In the genomic region with DNA sequence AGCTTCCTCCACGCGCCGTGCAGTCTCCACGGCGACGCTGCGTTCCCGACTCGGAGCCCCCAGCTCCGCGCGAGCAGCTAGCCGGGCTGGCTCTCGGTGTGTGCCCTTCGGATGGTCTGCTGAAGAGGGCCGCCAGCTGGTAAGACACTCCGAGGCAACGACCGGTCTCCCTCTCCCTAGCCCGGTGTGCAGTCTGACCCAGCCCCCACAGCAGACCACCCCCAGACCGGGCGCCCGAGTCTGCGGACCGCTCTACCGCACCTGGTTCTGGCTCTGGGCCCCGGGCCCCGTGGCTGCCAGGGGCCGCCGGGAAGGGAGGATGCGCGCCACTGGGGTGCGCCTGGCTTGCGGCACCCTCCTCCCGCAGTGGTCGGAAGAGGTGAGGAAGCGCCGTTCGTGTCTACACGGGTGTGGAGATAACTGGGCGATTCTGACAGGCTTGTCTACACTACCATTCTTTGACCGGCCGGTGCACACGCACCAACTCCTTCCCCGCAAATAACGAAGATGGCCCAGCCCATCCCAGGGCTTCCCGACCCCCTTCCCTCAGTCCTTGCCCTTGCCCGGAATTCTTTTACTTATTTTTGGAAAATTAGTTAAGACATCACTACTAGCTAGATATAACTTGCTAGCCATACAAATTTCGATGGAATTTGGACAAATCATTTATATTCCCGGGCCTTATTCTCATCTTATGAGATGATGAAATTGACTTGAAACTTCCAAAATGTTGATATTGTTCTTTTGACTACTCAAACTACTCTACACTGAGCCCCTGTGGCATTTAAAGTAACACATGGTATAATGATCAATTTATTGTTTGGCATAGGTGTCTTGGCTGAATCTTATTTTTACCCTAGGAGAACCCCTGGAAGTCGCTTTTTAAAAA, we compare ENCODE assay signal across 9 cellular contexts. TPM values are rescaled to one million over a fixed set of nuclear protein-coding genes. Genes with fewer than 3 reads are reported as not detected.
DNase-seq lines count a peak whose midpoint lies in the region; ATAC-seq lines count a peak whose summit lies in the region.
"Had no signal": no experiment of that assay in that cellular context is flagged by ENCODE, and none has a peak within 500 bp of the region (broad histone marks: within the 10 kb centered on the region; RNA-seq: fewer than 3 reads in every experiment).

No MANE protein-coding gene starts in this region.

- H3K9me3 ChIP-seq in MG63, result no peaks in the 10 kb centered on the region

- no peaks in the 10 kb centered on the region for H3K9me3 Mint-ChIP-seq in activated T-cell treated with anti-CD3 and anti-CD28 coated beads, Interleukin-2, amount 50 U/mL, for 72 hours

- ATAC-seq in activated T-cell treated with anti-CD3 and anti-CD28 coated beads, Interleukin-2, amount 50 U/mL, for 72 hours (replicated peaks in 1 of 2), result peak; percentile 63 to 69

- H3K27me3 ChIP-seq in H7 (ENCODE audit: control insufficient read depth, insufficient read depth, low read length) (peaks cover 2% of the 10 kb centered on the region; the same call in 1 of the 2 replicates), MG63 (peaks cover 5% of the 10 kb centered on the region; the same call in 1 of the 2 replicates)

- peak; percentile 12 for DNase-seq in NCI-H1436 (lab: John Stamatoyannopoulos, UW)
- DNase-seq in NCI-H1436 treated with DMSO at 0.1 percent for 48 hours (lab: John Stamatoyannopoulos, UW), result no peak
- no peak for DNase-seq in H7
- DNase-seq in MG63, result no peak
- peak; percentile 52 to 59 for DNase-seq in activated T-cell treated with anti-CD3 and anti-CD28 coated beads, Interleukin-2, amount 50 U/mL, for 72 hours
- peak; percentile 7 for DNase-seq in foreskin melanocyte
- peak; percentile 83 for DNase-seq in posterior vena cava (ENCODE audit: low spot score)
- no peak for DNase-seq in AML-193 (lab: John Stamatoyannopoulos, UW)
- DNase-seq: DND-41 had no signal

- H3K36me3 Mint-ChIP-seq in activated T-cell treated with anti-CD3 and anti-CD28 coated beads, Interleukin-2, amount 50 U/mL, for 72 hours (ENCODE audit: insufficient read depth in 2 of 2), result no peaks in the 10 kb centered on the region

- peak overlapping the region; percentile 88 to 92 for H3K4me3 Mint-ChIP-seq in activated T-cell treated with anti-CD3 and anti-CD28 coated beads, Interleukin-2, amount 50 U/mL, for 72 hours

- peaks cover 12% of the 10 kb centered on the region for H3K27me3 Mint-ChIP-seq in activated T-cell treated with anti-CD3 and anti-CD28 coated beads, Interleukin-2, amount 50 U/mL, for 72 hours (ENCODE audit: low read depth)

- H3K36me3 ChIP-seq in H7 (replicated peaks; ENCODE audit: control insufficient read depth, insufficient read depth, low read length) (no peaks in the 10 kb centered on the region), MG63 (no peaks in the 10 kb centered on the region)

- peaks cover 16% of the 10 kb centered on the region for H3K4me1 Mint-ChIP-seq in activated T-cell treated with anti-CD3 and anti-CD28 coated beads, Interleukin-2, amount 50 U/mL, for 72 hours (ENCODE audit: low read depth)

- H3K4me3 ChIP-seq in H7 (ENCODE audit: insufficient read depth, low read depth, low read length) (peak overlapping the region; percentile 89), MG63 (peak overlapping the region; percentile 56)

- H3K27ac Mint-ChIP-seq in activated T-cell treated with anti-CD3 and anti-CD28 coated beads, Interleukin-2, amount 50 U/mL, for 72 hours, result no peak overlapping the region

- intact Hi-C loops in posterior vena cava (cut with DNase I), result no loop called here

RNA-seq across cellular contexts. Expression of a gene that starts 1.1 kb away (rescaled TPM):
- 0.89 TPM in 1 of 2 replicates, not detected in the other for total RNA-seq in H7 (2014; rRNA removed; shearing (Covaris generic))
- 1.5 TPM in 1 of 2 replicates, not detected in the other for total RNA-seq in MG63 (2014; rRNA removed; shearing (Covaris generic); ENCODE audit: low replicate concordance)
- under 1 TPM; 0.46 to 0.58 TPM for total RNA-seq in activated T-cell treated with anti-CD3 and anti-CD28 coated beads, Interleukin-2, amount 50 U/mL, for 72 hours
- under 1 TPM in 1 of 2 donors, not detected in 1; 0.74 TPM for total RNA-seq in posterior vena cava

RNA-seq across cellular contexts. Expression of a gene that starts 45.4 kb away (rescaled TPM):
- 19.3 and 25.8 TPM in 2 replicates for total RNA-seq in H7 (2014; rRNA removed; shearing (Covaris generic))
- 3.2 TPM in 1 of 2 replicates, not detected in the other for total RNA-seq in MG63 (2014; rRNA removed; shearing (Covaris generic); ENCODE audit: low replicate concordance)
- total RNA-seq in activated T-cell treated with anti-CD3 and anti-CD28 coated beads, Interleukin-2, amount 50 U/mL, for 72 hours, result 10 to 100 TPM; 12.8 to 17.8 TPM
- total RNA-seq in posterior vena cava, result not detected

RNA-seq across cellular contexts. Expression of a gene that starts 56.2 kb away (rescaled TPM):
- 7.0 and 10.1 TPM in 2 replicates for total RNA-seq in H7 (2014; rRNA removed; shearing (Covaris generic))
- total RNA-seq in MG63 (2014; rRNA removed; shearing (Covaris generic); ENCODE audit: low replicate concordance), result 0.20 and 0.39 TPM in 2 replicates
- total RNA-seq in activated T-cell treated with anti-CD3 and anti-CD28 coated beads, Interleukin-2, amount 50 U/mL, for 72 hours, result 1 to 10 TPM in 1 of 2 donors, not detected in 1; 1.4 TPM
- under 1 TPM in 1 of 2 donors, not detected in 1; 0.28 TPM for total RNA-seq in posterior vena cava

Comparison
In these comparisons a context has a peak if more than half of its experiments do, and no peak if none do; other contexts are left out.
1. DNase-seq: peak in NCI-H1436 (single experiment), activated T-cell treated with anti-CD3 and anti-CD28 coated beads, Interleukin-2, amount 50 U/mL, for 72 hours (2 of 2), foreskin melanocyte (single experiment) and posterior vena cava (single experiment); none in NCI-H1436 treated with DMSO at 0.1 percent for 48 hours (single experiment), H7 (single experiment), MG63 (single experiment) and AML-193 (0 of 2).